ENCODE assay signal across 23 cellular contexts in the genomic region with DNA sequence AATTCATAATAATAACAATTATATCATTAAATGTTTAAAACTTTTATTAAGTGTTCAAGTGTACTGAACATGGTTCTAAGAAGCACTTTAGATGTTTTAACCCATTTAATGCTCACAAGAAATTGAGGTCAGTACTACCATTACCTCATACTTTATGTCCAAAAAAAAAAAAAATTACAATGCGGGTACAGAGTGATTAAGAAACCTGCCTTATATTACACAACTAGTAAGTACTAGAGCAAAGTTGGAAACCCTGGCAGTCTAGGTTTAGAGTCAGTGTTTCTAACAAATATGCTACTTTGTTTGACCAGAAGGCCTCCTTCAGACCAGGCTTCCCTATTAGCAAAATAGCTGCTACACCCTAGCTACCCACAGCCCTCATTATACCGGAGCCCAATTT.
"Had no signal": no experiment of that assay in that cellular context is flagged by ENCODE, and none has a peak within 500 bp of the region (broad histone marks: within the 10 kb centered on the region; RNA-seq: fewer than 3 reads in every experiment).

No MANE protein-coding gene starts in this region.

- H3K4me1 ChIP-seq: body of pancreas, neural progenitor cell, pancreas, uterus had no signal

- H3K4me1 Mint-ChIP-seq: neural progenitor cell, WTC11 had no signal

- H3K27ac ChIP-seq: body of pancreas, esophagus squamous epithelium, neural progenitor cell, pancreas, sigmoid colon, spleen, thyroid gland, uterus had no signal

- H3K27me3 ChIP-seq: body of pancreas, esophagus squamous epithelium, neural progenitor cell, pancreas, sigmoid colon, spleen, thyroid gland, uterus had no signal

- H3K27ac Mint-ChIP-seq: activated CD4-positive, alpha-beta memory T cell treated with anti-CD3 and anti-CD28 coated beads for 36 hours; activated naive CD8-positive, alpha-beta T cell treated with anti-CD3 and anti-CD28 coated beads for 36 hours; activated T-helper 1 cell treated with anti-CD3 and anti-CD28 coated beads, Interleukin-12 subunit alpha, Interleukin-12 subunit beta, Interleukin-2, Interleukin-4 antibody, amounts not matched to agents 30 ng/mL and 10 ng/mL and 1 ng/mL, durations not matched to agents 14 hours and 24 hours and 36 hours; neural progenitor cell; WTC11 had no signal

- ATAC-seq: body of pancreas; naive thymus-derived CD4-positive, alpha-beta T cell; pancreas; WTC11 had no signal

- FAIRE-seq: pancreas had no signal

- H2AFZ ChIP-seq: neural progenitor cell had no signal

- H3K4me2 ChIP-seq: neural progenitor cell had no signal

- H3K36me3 ChIP-seq: neural progenitor cell, thyroid gland, uterus had no signal

- H3K9ac ChIP-seq: neural progenitor cell had no signal

- H3K9me3 ChIP-seq: body of pancreas, esophagus squamous epithelium, pancreas, sigmoid colon, spleen, thyroid gland, uterus had no signal

- H3K4me3 Mint-ChIP-seq: activated CD4-positive, alpha-beta memory T cell treated with anti-CD3 and anti-CD28 coated beads for 36 hours; activated naive CD8-positive, alpha-beta T cell treated with anti-CD3 and anti-CD28 coated beads for 36 hours; activated T-helper 1 cell treated with anti-CD3 and anti-CD28 coated beads, Interleukin-12 subunit alpha, Interleukin-12 subunit beta, Interleukin-2, Interleukin-4 antibody, amounts not matched to agents 30 ng/mL and 10 ng/mL and 1 ng/mL, durations not matched to agents 14 hours and 24 hours and 36 hours; immature natural killer cell; neural progenitor cell; WTC11 had no signal

- H3K27me3 Mint-ChIP-seq: activated CD4-positive, alpha-beta memory T cell treated with anti-CD3 and anti-CD28 coated beads for 36 hours; activated naive CD8-positive, alpha-beta T cell treated with anti-CD3 and anti-CD28 coated beads for 36 hours; naive thymus-derived CD4-positive, alpha-beta T cell had no signal

- H3K4me3 ChIP-seq: body of pancreas, esophagus squamous epithelium, neural progenitor cell, pancreas, sigmoid colon, spleen, thyroid gland, uterus had no signal

- DNase-seq: activated CD4-positive, alpha-beta memory T cell treated with anti-CD3 and anti-CD28 coated beads for 36 hours; activated CD4-positive, alpha-beta T cell treated with anti-CD3 and anti-CD28 coated beads for 4 hours; activated gamma-delta T cell treated with Interleukin-2 at 50 U/mL for 16 hours; activated naive CD8-positive, alpha-beta T cell treated with anti-CD3 and anti-CD28 coated beads for 36 hours; activated T-cell treated with anti-CD3 and anti-CD28 coated beads for 4 hours; body of pancreas; dermis blood vessel endothelial cell; effector memory CD4-positive, alpha-beta T cell; esophagus squamous epithelium; immature natural killer cell; kidney glomerular epithelial cell; mesenchymal stem cell; naive thymus-derived CD4-positive, alpha-beta T cell; pancreas; sigmoid colon; spleen; stimulated activated CD4-positive, alpha-beta T cell treated with anti-CD3 and anti-CD28 coated beads, Interleukin-4, amount 100 ng/mL, for 4 hours; stimulated activated naive CD4-positive, alpha-beta T cell; thyroid gland; uterus had no signal

- H3K9me3 Mint-ChIP-seq: activated CD4-positive, alpha-beta memory T cell treated with anti-CD3 and anti-CD28 coated beads for 36 hours; activated naive CD8-positive, alpha-beta T cell treated with anti-CD3 and anti-CD28 coated beads for 36 hours; activated T-helper 1 cell treated with anti-CD3 and anti-CD28 coated beads, Interleukin-12 subunit alpha, Interleukin-12 subunit beta, Interleukin-2, Interleukin-4 antibody, amounts not matched to agents 30 ng/mL and 10 ng/mL and 1 ng/mL, durations not matched to agents 14 hours and 24 hours and 36 hours; immature natural killer cell; naive thymus-derived CD4-positive, alpha-beta T cell; neural progenitor cell; WTC11 had no signal
